In the genomic region with DNA sequence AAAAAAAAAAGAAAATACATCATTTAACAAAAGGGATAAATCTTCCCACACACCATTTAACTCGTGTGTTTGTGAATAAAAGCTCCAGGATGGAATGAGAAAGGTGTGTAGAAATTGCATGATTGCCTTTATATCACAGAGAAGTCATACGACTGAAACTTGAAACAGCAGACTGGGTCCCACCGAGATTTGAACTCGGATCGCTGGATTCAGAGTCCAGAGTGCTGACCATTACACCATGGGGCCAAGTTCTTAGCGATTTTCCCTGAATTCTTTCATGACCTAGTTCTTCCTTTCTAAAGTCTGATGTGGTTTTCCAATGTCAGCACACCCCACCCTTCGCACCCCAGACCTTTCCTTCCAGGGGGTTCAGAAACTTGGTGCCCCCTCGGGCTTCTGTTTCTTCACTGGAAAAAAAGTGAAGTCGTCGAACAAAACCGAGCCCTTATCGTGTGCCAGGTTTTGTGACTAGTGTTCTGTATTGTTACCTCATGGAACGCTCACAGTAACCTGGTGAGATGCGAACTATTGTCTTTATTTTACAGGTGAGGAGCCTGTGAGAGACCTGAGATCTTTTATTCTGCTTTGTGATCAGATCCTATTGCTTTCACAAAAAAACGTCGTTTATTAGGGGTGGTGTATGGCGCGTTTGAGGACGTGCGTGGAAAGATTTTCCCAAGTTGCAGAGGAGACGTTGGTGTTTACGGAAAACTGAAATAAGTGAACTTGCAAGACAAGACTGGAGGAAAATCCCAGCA, we compare ENCODE assay signal across 8 cellular contexts.
DNase-seq lines count a peak whose midpoint lies in the region; ATAC-seq, FAIRE-seq and TF ChIP-seq lines count a peak whose summit lies in the region.

No MANE protein-coding gene starts in this region.

- H3K36me3 ChIP-seq in GM12878 (ENCODE audit: control insufficient read depth in 2 of 2, insufficient read depth in 2 of 2, low read length in 1 of 2) = no peaks in the 10 kb centered on the region

- peak overlapping the region; percentile 96 for H2AFZ ChIP-seq in GM12878 (ENCODE audit: control insufficient read depth, low read depth, low read length)

- TF ChIP-seq POLR2A in GM12878 (IDR thresholded peaks at IDR 0.05; ENCODE audit: low read depth, low read length) = no peak

- H3K79me2 ChIP-seq in GM12878 (ENCODE audit: control insufficient read depth, insufficient read depth, low read length) = no peaks in the 10 kb centered on the region

- in situ Hi-C loops in GM12878 (cut with MboI) = no loop called here

- peak; percentile 69 for FAIRE-seq in GM12878 (lab: Jason Lieb, UNC)

- POLR2A ChIA-PET in GM12878 (lab: Charles Lee) = interaction anchor here (0.6 to 1.3 kb wide), 2 partner anchors 10 to 675 kb away, joined by 3 read pairs; no protein-coding TSS in a partner anchor

- RAD21 ChIA-PET in GM12878 (lab: Charles Lee; ENCODE audit: unreplicated experiment) = interaction anchor here (1.3 to 2.4 kb wide), 2 partner anchors 11 to 14 kb away, joined by 3 to 9 read pairs; no protein-coding TSS in a partner anchor

- peak overlapping the region; percentile 97 for H3K4me2 ChIP-seq in GM12878 (ENCODE audit: control insufficient read depth, insufficient read depth)

- H3K9me3 ChIP-seq in GM12878 (replicated peaks; ENCODE audit: control insufficient read depth, insufficient read depth, low read length) = no peaks in the 10 kb centered on the region

- peak overlapping the region; percentile 78 for H3K4me3 ChIP-seq in GM12878
- H3K4me3 ChIP-seq in iPS-11a (ENCODE audit: low read depth, low read length) = peak overlapping the region; percentile 65

- H3K27ac ChIP-seq in GM12878 (ENCODE audit: control insufficient read depth, insufficient read depth) = peak overlapping the region; percentile 35

- TF ChIP-seq EP300 in GM12878 (IDR thresholded peaks at IDR 0.05; ENCODE audit: borderline replicate concordance in 1 of 2, control insufficient read depth in 1 of 2, low read depth in 2 of 2, low read length in 2 of 2) = peak in 1 of 2 experiments; percentile 38; a peak in 1 of 4 replicates

- SMC1A ChIA-PET in GM12878 (lab: Charles Lee; ENCODE audit: uncharacterized antibody, unreplicated experiment) = interaction anchor here (1.1 to 3.2 kb wide), 4 partner anchors 14 to 617 kb away, joined by 3 to 30 read pairs (median 4); no protein-coding TSS in a partner anchor

- no TSS peak for BruUV-seq in GM12878 (replicated peaks; lab: Mats Ljungman, UMichigan)

- TF ChIP-seq RAD21 in GM12878 (IDR thresholded peaks at IDR 0.05; ENCODE audit: insufficient read depth, low read depth, low read length) = no peak

- H4K20me1 ChIP-seq in GM12878 (ENCODE audit: control insufficient read depth, insufficient read depth) = no peaks in the 10 kb centered on the region

- CTCF ChIA-PET in GM12878 (lab: Yijun Ruan, JAX) = interaction anchor here (0.6 to 1.1 kb wide), 2 partner anchors 603 to 651 kb away, joined by 3 read pairs; no protein-coding TSS in a partner anchor

- H3K27me3 ChIP-seq in GM12878 (replicated peaks in 1 of 2; ENCODE audit: control insufficient read depth in 2 of 2, insufficient read depth in 2 of 2, low read length in 1 of 2) = no peaks in the 10 kb centered on the region

- TF ChIP-seq CTCF in GM12878 (IDR thresholded peaks at IDR 0.05 in 2 of 3, conservative IDR thresholded peaks at IDR 0.05 in 1 of 3; ENCODE audit: control insufficient read depth in 2 of 3, extremely low read depth in 1 of 3, insufficient read depth in 1 of 3, low read depth in 3 of 3, low read length in 3 of 3) = no peak

- H3K9ac ChIP-seq in GM12878 (ENCODE audit: control insufficient read depth, insufficient read depth, low read length) = peak overlapping the region; percentile 62

- DNase-seq in DMS153 (lab: John Stamatoyannopoulos, UW) (peak; percentile 71), HuH-7.5 (ENCODE audit: low spot score) (peak; percentile 31), RKO (ENCODE audit: low spot score) (peak; percentile 89), GM12878 (ENCODE audit: low read depth, low spot score) (no peak), sciatic nerve (ENCODE audit: low spot score) (peak; percentile 78)

- WGBS in GM12878 (ENCODE audit: insufficient coverage, insufficient replicate concordance, low lambda C conversion rate, missing lambda C conversion rate) = 0% methylated on average over 22 of the region's 22 CpGs

- intact Hi-C loops in GM12878 (cut with micrococcal nuclease; ENCODE audit: unreplicated experiment) = loop anchor here (2.0 kb wide), 1 partner anchor 97 kb away; no protein-coding TSS in a partner anchor
- intact Hi-C loops in sciatic nerve (cut with DNase I) = no loop called here

- H3K4me1 ChIP-seq in GM12878 (ENCODE audit: control insufficient read depth, insufficient read depth, low read length) = peaks cover 22% of the 10 kb centered on the region

- ATAC-seq in GM12878 (peak; percentile 62), sciatic nerve (peak; percentile 86), HG02938 (IDR thresholded peaks at IDR 0.05; ENCODE audit: unreplicated experiment) (no peak), HG02678 (IDR thresholded peaks at IDR 0.05; ENCODE audit: unreplicated experiment) (no peak)

TF ChIP-seq in GM12878, 131 proteins besides CTCF, POLR2A, EP300 and RAD21 (continues in another document):
- no peak for TF ChIP-seq TCF7 (IDR thresholded peaks at IDR 0.05; ENCODE audit: borderline replicate concordance)
- TF ChIP-seq MXI1 (IDR thresholded peaks at IDR 0.05; ENCODE audit: low read depth, low read length) = 0 out of 2 replicates have a peak, but pooled peaks have one; percentile 26
- TF ChIP-seq YY1 (IDR thresholded peaks at IDR 0.05; ENCODE audit: low read depth, low read length) = 0 out of 2 replicates have a peak, but pooled peaks have one; percentile 16
- TF ChIP-seq IRF4 (IDR thresholded peaks at IDR 0.05; ENCODE audit: low read depth, low read length) = 0 out of 2 replicates have a peak, but pooled peaks have one; percentile 30
- TF ChIP-seq FOXK2 (IDR thresholded peaks at IDR 0.05) = no peak
- TF ChIP-seq, protein P1, sequence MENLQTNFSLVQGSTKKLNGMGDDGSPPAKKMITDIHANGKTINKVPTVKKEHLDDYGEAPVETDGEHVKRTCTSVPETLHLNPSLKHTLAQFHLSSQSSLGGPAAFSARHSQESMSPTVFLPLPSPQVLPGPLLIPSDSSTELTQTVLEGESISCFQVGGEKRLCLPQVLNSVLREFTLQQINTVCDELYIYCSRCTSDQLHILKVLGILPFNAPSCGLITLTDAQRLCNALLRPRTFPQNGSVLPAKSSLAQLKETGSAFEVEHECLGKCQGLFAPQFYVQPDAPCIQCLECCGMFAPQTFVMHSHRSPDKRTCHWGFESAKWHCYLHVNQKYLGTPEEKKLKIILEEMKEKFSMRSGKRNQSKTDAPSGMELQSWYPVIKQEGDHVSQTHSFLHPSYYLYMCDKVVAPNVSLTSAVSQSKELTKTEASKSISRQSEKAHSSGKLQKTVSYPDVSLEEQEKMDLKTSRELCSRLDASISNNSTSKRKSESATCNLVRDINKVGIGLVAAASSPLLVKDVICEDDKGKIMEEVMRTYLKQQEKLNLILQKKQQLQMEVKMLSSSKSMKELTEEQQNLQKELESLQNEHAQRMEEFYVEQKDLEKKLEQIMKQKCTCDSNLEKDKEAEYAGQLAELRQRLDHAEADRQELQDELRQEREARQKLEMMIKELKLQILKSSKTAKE (IDR thresholded peaks at IDR 0.05; ENCODE audit: low read depth, poor library complexity, severe bottlenecking) = peak; percentile 61
- TF ChIP-seq SP1 (IDR thresholded peaks at IDR 0.05; ENCODE audit: low read depth, low read length) = no peak
- TF ChIP-seq NR2F1 (conservative IDR thresholded peaks at IDR 0.05) = 0 out of 2 replicates have a peak, but pooled peaks have one; percentile 14
- TF ChIP-seq ATF7 (IDR thresholded peaks at IDR 0.05; ENCODE audit: low read depth) = peak; percentile 64
- TF ChIP-seq SREBF2 (IDR thresholded peaks at IDR 0.05; ENCODE audit: low read length) = peak; percentile 86
- no peak for TF ChIP-seq EZH2 (IDR thresholded peaks at IDR 0.05; ENCODE audit: borderline replicate concordance, control insufficient read depth, low read depth, low read length)
- TF ChIP-seq, protein P2, sequence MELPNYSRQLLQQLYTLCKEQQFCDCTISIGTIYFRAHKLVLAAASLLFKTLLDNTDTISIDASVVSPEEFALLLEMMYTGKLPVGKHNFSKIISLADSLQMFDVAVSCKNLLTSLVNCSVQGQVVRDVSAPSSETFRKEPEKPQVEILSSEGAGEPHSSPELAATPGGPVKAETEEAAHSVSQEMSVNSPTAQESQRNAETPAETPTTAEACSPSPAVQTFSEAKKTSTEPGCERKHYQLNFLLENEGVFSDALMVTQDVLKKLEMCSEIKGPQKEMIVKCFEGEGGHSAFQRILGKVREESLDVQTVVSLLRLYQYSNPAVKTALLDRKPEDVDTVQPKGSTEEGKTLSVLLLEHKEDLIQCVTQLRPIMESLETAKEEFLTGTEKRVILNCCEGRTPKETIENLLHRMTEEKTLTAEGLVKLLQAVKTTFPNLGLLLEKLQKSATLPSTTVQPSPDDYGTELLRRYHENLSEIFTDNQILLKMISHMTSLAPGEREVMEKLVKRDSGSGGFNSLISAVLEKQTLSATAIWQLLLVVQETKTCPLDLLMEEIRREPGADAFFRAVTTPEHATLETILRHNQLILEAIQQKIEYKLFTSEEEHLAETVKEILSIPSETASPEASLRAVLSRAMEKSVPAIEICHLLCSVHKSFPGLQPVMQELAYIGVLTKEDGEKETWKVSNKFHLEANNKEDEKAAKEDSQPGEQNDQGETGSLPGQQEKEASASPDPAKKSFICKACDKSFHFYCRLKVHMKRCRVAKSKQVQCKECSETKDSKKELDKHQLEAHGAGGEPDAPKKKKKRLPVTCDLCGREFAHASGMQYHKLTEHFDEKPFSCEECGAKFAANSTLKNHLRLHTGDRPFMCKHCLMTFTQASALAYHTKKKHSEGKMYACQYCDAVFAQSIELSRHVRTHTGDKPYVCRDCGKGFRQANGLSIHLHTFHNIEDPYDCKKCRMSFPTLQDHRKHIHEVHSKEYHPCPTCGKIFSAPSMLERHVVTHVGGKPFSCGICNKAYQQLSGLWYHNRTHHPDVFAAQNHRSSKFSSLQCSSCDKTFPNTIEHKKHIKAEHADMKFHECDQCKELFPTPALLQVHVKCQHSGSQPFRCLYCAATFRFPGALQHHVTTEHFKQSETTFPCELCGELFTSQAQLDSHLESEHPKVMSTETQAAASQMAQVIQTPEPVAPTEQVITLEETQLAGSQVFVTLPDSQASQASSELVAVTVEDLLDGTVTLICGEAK (IDR thresholded peaks at IDR 0.05; ENCODE audit: borderline replicate concordance) = peak; percentile 38; the same call in 1 of the 2 replicates
- TF ChIP-seq GABPA (IDR thresholded peaks at IDR 0.05; ENCODE audit: low read depth) = peak; percentile 58; the same call in 1 of the 2 replicates
- TF ChIP-seq ZSCAN29 (IDR thresholded peaks at IDR 0.05) = peak; percentile 90
- 0 out of 2 replicates have a peak, but pooled peaks have one; percentile 39 for TF ChIP-seq GATAD2B (conservative IDR thresholded peaks at IDR 0.05; ENCODE audit: low read depth)
- peak; percentile 81; the same call in 1 of the 2 replicates for TF ChIP-seq TARDBP (IDR thresholded peaks at IDR 0.05; ENCODE audit: borderline replicate concordance)
- TF ChIP-seq RUNX3 (IDR thresholded peaks at IDR 0.05; ENCODE audit: low read length) = peak; percentile 70

Comparison
In these comparisons a context has a peak if more than half of its experiments do, and no peak if none do; other contexts are left out.
1. ATAC-seq: peak in GM12878 (single experiment) and sciatic nerve (single experiment); none in HG02938 (single experiment) and HG02678 (single experiment).